ENCODE assay signal across 31 cellular contexts in the genomic region with DNA sequence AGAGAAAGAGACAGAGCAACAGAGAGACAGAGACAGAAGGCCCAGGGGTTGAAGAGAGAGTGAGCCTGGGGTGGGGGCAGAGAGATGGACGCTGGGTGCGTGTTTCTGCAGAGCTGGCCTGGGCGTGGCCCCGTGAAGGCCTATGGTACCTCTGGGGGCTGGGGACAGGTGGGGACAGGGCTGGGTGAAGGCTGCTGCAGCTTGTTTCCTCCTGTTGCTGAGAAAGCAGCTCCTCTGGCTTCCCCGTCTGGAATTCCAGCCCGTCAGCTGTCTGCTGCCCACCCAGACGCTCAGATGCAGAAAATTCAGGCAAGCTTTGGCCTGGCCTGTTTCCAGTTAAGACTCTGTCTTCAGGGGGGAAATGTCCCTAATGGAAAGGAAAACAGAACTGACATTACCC.
"Had no signal": no experiment of that assay in that cellular context is flagged by ENCODE, and none has a peak within 500 bp of the region (broad histone marks: within the 10 kb centered on the region; RNA-seq: fewer than 3 reads in every experiment).

No MANE protein-coding gene starts in this region.

- DNase-seq: activated CD4-positive, alpha-beta T cell treated with anti-CD3 and anti-CD28 coated beads for 4 hours; activated CD4-positive, alpha-beta T cell treated with anti-CD3 and anti-CD28 coated beads, Interleukin-2, amount 50 U/mL, for 4 hours; activated effector memory CD4-positive, alpha-beta T cell treated with Interleukin-2 at 50 U/mL for 16 hours; activated naive CD4-positive, alpha-beta T cell treated with Interleukin-2 at 50 U/mL for 16 hours; anterior cingulate cortex; body of pancreas; cerebellar nuclear complex; colonic mucosa; effector CD8-positive, alpha-beta T cell; esophagus squamous epithelium; left cardiac atrium; mammary epithelial cell; nephron progenitor cell; nucleus accumbens; pancreas; retina; small intestine; stimulated activated CD4-positive, alpha-beta T cell treated with anti-CD3 and anti-CD28 coated beads, Interleukin-4, amount 100 ng/mL, for 4 hours; stimulated activated naive B cell treated with anti-CD40 and anti-IgM and Interleukin-4, amounts not matched to agents 10 μg/mL and 1 μg/mL and 100 μg/mL, for 72 hours; stomach; T-helper 1 cell; thyroid gland; upper lobe of right lung had no signal

- H3K9me3 Mint-ChIP-seq: nephron progenitor cell had no signal

- FAIRE-seq: endometrium, frontal cortex, keratinocyte, pancreas, small intestine had no signal

- H3K27ac Mint-ChIP-seq: activated naive CD8-positive, alpha-beta T cell; nephron progenitor cell; stimulated activated naive B cell treated with anti-CD40 and anti-IgM and Interleukin-4, amounts not matched to agents 10 μg/mL and 1 μg/mL and 100 μg/mL, for 72 hours had no signal

- H3K9me3 ChIP-seq: body of pancreas, colonic mucosa, esophagus squamous epithelium, pancreas, prostate gland, stomach, thyroid gland, upper lobe of right lung had no signal

- H3K4me3 Mint-ChIP-seq: activated naive CD8-positive, alpha-beta T cell; nephron progenitor cell; stimulated activated naive B cell treated with anti-CD40 and anti-IgM and Interleukin-4, amounts not matched to agents 10 μg/mL and 1 μg/mL and 100 μg/mL, for 72 hours had no signal

- H3K4me3 ChIP-seq: body of pancreas, cardiac muscle cell, colonic mucosa, esophagus squamous epithelium, pancreas, prostate gland, stomach, thyroid gland, upper lobe of right lung had no signal

- H3K36me3 ChIP-seq: cardiac muscle cell, colonic mucosa, esophagus squamous epithelium, pancreas, prostate gland, stomach, thyroid gland, upper lobe of right lung had no signal

- ATAC-seq: body of pancreas; left cardiac atrium; pancreas; sciatic nerve; stimulated activated naive B cell treated with anti-CD40 and anti-IgM and Interleukin-4, amounts not matched to agents 10 μg/mL and 1 μg/mL and 100 μg/mL, for 72 hours; upper lobe of right lung had no signal

- H3K27me3 ChIP-seq: cardiac muscle cell, colonic mucosa, pancreas, thyroid gland had no signal

- H3K36me3 Mint-ChIP-seq: activated naive CD8-positive, alpha-beta T cell; stimulated activated naive B cell treated with anti-CD40 and anti-IgM and Interleukin-4, amounts not matched to agents 10 μg/mL and 1 μg/mL and 100 μg/mL, for 72 hours had no signal

- H3K27ac ChIP-seq: body of pancreas, cardiac muscle cell, colonic mucosa, epithelial cell of prostate, esophagus squamous epithelium, pancreas, prostate gland, stomach, thyroid gland, upper lobe of right lung had no signal

- H3K4me1 ChIP-seq: body of pancreas, colonic mucosa, pancreas, prostate gland, thyroid gland, upper lobe of right lung had no signal
